In the genomic region with DNA sequence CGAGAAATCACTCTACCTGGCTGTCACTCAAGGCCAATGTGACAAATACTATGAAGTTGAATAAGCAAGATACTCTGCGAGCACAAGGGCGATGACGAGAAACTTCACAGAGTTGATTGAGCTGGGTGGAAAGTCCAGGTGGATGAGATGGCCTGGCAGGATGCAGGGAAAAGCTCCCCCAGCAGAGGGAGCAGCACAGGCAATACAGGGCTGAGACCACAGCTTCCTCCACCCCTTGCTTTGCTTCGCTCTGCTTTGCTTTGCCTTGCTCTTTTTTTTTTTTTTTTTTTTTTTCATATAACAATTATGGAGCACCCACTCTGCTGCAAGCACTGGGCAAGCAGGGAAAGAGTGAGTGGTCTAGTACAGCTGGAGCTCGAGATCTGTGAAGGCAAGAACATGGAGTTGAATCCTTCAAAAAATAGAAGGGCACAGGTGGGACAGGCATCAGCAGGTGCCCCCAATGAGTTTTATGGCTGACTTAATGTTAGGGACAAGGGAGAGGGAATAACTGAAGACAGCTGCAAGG, we compare ENCODE assay signal across 8 cellular contexts.
DNase-seq lines count a peak whose midpoint lies in the region; ATAC-seq, FAIRE-seq and TF ChIP-seq lines count a peak whose summit lies in the region.

No MANE protein-coding gene starts in this region.

- ATAC-seq in GM21723 (IDR thresholded peaks at IDR 0.05; ENCODE audit: unreplicated experiment) = peak; percentile 91

- H3K36me3 Mint-ChIP-seq in T-helper 2 cell treated with Interferon-gamma antibody and Interleukin-4, amounts not matched to agents 5 μg/mL and 100 μg/mL, for 36 hours (ENCODE audit: low read depth) = peaks cover 4% of the 10 kb centered on the region

- peak overlapping the region; percentile 63 for H3K4me3 Mint-ChIP-seq in T-helper 2 cell treated with Interferon-gamma antibody and Interleukin-4, amounts not matched to agents 5 μg/mL and 100 μg/mL, for 36 hours

- no peaks in the 10 kb centered on the region for H3K9me3 Mint-ChIP-seq in T-helper 2 cell treated with Interferon-gamma antibody and Interleukin-4, amounts not matched to agents 5 μg/mL and 100 μg/mL, for 36 hours

- peak; percentile 24 for FAIRE-seq in islet of Langerhans (lab: Jason Lieb, UNC)

- DNase-seq in GM12864 (ENCODE audit: low read depth) (peak; percentile 55), KG1 (lab: John Stamatoyannopoulos, UW) (peak; percentile 40), astrocyte of the hippocampus (ENCODE audit: low read depth, low spot score) (peak; percentile 73), inferior parietal cortex (ENCODE audit: extremely low spot score) (no peak)
- DNase-seq in T-helper 2 cell treated with Interferon-gamma antibody and Interleukin-4, amounts not matched to agents 5 μg/mL and 100 μg/mL, for 36 hours (ENCODE audit: low spot score) = peak; percentile 62
- DNase-seq in stimulated activated CD4-positive, alpha-beta T cell treated with anti-CD3 and anti-CD28 coated beads, Interleukin-4, amount 100 ng/mL, for 1 hour = peak; percentile 70

- H3K27ac Mint-ChIP-seq in T-helper 2 cell treated with Interferon-gamma antibody and Interleukin-4, amounts not matched to agents 5 μg/mL and 100 μg/mL, for 36 hours = peak overlapping the region; percentile 93

- TF ChIP-seq CTCF in GM12864 (IDR thresholded peaks at IDR 0.05; ENCODE audit: low read depth, low read length, missing control alignments) = peak; percentile 92

- H3K27me3 Mint-ChIP-seq in T-helper 2 cell treated with Interferon-gamma antibody and Interleukin-4, amounts not matched to agents 5 μg/mL and 100 μg/mL, for 36 hours (ENCODE audit: low read depth) = no peaks in the 10 kb centered on the region

- peaks cover 32% of the 10 kb centered on the region for H3K4me1 Mint-ChIP-seq in T-helper 2 cell treated with Interferon-gamma antibody and Interleukin-4, amounts not matched to agents 5 μg/mL and 100 μg/mL, for 36 hours (ENCODE audit: low read depth)

- H3K4me3 ChIP-seq in GM12864 (ENCODE audit: low read depth, low read length) = no peak overlapping the region
